8 cellular contexts compared by ENCODE assay signal in genomic region chr12:68932701-68933563, GRCh38. TPM values are rescaled to one million over a fixed set of nuclear protein-coding genes. Genes with fewer than 3 reads are reported as not detected.
DNase-seq lines count a peak whose midpoint lies in the region; ATAC-seq and TF ChIP-seq lines count a peak whose summit lies in the region.

TSS of gene CPM (minus strand) at chr12:68933171. CDS start at chr12:68932837, 334 bp downstream.

- BruUV-seq in PC-3 (replicated peaks; lab: Mats Ljungman, UMichigan) = TSS peak; percentile 62

- CTCF ChIA-PET in PC-3 (lab: Charles Lee) = interaction anchor here (0.5 to 0.6 kb wide), 2 partner anchors 62 to 89 kb away, joined by 3 read pairs; no protein-coding TSS in a partner anchor

- peaks cover 12% of the 10 kb centered on the region; the same call in 1 of the 2 replicates for H3K4me1 ChIP-seq in PC-3 (ENCODE audit: insufficient read depth, low read length)

- H3K36me3 Mint-ChIP-seq in activated T-helper 1 cell treated with anti-CD3 and anti-CD28 coated beads, Interleukin-12 subunit alpha, Interleukin-12 subunit beta, Interleukin-2, Interleukin-4 antibody, amounts not matched to agents 30 ng/mL and 10 ng/mL and 1 ng/mL, durations not matched to agents 14 hours and 24 hours and 36 hours (ENCODE audit: low read depth) = peaks cover 20% of the 10 kb centered on the region
- no peaks in the 10 kb centered on the region for H3K36me3 Mint-ChIP-seq in natural killer cell
- no peaks in the 10 kb centered on the region for H3K36me3 Mint-ChIP-seq in stimulated activated naive B cell treated with anti-CD40 and anti-IgM and Interleukin-4, amounts not matched to agents 10 μg/mL and 1 μg/mL and 100 μg/mL, for 72 hours

- H3K4me3 Mint-ChIP-seq in activated T-helper 1 cell treated with anti-CD3 and anti-CD28 coated beads, Interleukin-12 subunit alpha, Interleukin-12 subunit beta, Interleukin-2, Interleukin-4 antibody, amounts not matched to agents 30 ng/mL and 10 ng/mL and 1 ng/mL, durations not matched to agents 14 hours and 24 hours and 36 hours = peak within 1 kb of the TSS; percentile 96
- H3K4me3 Mint-ChIP-seq in natural killer cell = peak within 1 kb of the TSS; percentile 85
- H3K4me3 Mint-ChIP-seq in stimulated activated naive B cell treated with anti-CD40 and anti-IgM and Interleukin-4, amounts not matched to agents 10 μg/mL and 1 μg/mL and 100 μg/mL, for 72 hours = peak within 1 kb of the TSS; percentile 89

- peak within 1 kb of the TSS; percentile 83 for H3K4me3 ChIP-seq in PC-3 (ENCODE audit: low read length)

- peaks cover 4% of the 10 kb centered on the region for H3K9me3 Mint-ChIP-seq in activated T-helper 1 cell treated with anti-CD3 and anti-CD28 coated beads, Interleukin-12 subunit alpha, Interleukin-12 subunit beta, Interleukin-2, Interleukin-4 antibody, amounts not matched to agents 30 ng/mL and 10 ng/mL and 1 ng/mL, durations not matched to agents 14 hours and 24 hours and 36 hours
- no peaks in the 10 kb centered on the region for H3K9me3 Mint-ChIP-seq in natural killer cell
- no peaks in the 10 kb centered on the region for H3K9me3 Mint-ChIP-seq in stimulated activated naive B cell treated with anti-CD40 and anti-IgM and Interleukin-4, amounts not matched to agents 10 μg/mL and 1 μg/mL and 100 μg/mL, for 72 hours

- intact Hi-C loops in PC-3 (cut with micrococcal nuclease) = loop anchor here (2.0 kb wide), 1 partner anchor 34 kb away; no protein-coding TSS in a partner anchor
- intact Hi-C loops in activated T-helper 1 cell treated with anti-CD3 and anti-CD28 coated beads, Interleukin-12 subunit alpha, Interleukin-12 subunit beta, Interleukin-2, Interleukin-4 antibody, amounts not matched to agents 30 ng/mL and 10 ng/mL and 1 ng/mL, durations not matched to agents 14 hours and 24 hours and 36 hours (cut with micrococcal nuclease) = loop anchor here (1.0 to 10.0 kb wide), 9 partner anchors 10 to 188 kb away; partner anchors contain the start of gene SLC35E3
- intact Hi-C loops in natural killer cell (cut with micrococcal nuclease) = no loop called here

- peaks cover 4% of the 10 kb centered on the region; the same call in 1 of the 2 replicates for H3K27me3 ChIP-seq in PC-3 (ENCODE audit: low read length)

- peaks cover 19% of the 10 kb centered on the region for H3K27me3 Mint-ChIP-seq in activated T-helper 1 cell treated with anti-CD3 and anti-CD28 coated beads, Interleukin-12 subunit alpha, Interleukin-12 subunit beta, Interleukin-2, Interleukin-4 antibody, amounts not matched to agents 30 ng/mL and 10 ng/mL and 1 ng/mL, durations not matched to agents 14 hours and 24 hours and 36 hours (ENCODE audit: insufficient read depth)
- H3K27me3 Mint-ChIP-seq in natural killer cell (ENCODE audit: low read depth in 2 of 2) = peaks cover 25 to 37% of the 10 kb centered on the region in 2 donors
- H3K27me3 Mint-ChIP-seq in stimulated activated naive B cell treated with anti-CD40 and anti-IgM and Interleukin-4, amounts not matched to agents 10 μg/mL and 1 μg/mL and 100 μg/mL, for 72 hours = peaks cover 0 to 3% of the 10 kb centered on the region in 2 donors

- H3K9me3 ChIP-seq in PC-3 (ENCODE audit: low read length) = no peaks in the 10 kb centered on the region

- H4K20me1 ChIP-seq in PC-3 (ENCODE audit: low read length) = no peaks in the 10 kb centered on the region

- H3K4me1 Mint-ChIP-seq in activated T-helper 1 cell treated with anti-CD3 and anti-CD28 coated beads, Interleukin-12 subunit alpha, Interleukin-12 subunit beta, Interleukin-2, Interleukin-4 antibody, amounts not matched to agents 30 ng/mL and 10 ng/mL and 1 ng/mL, durations not matched to agents 14 hours and 24 hours and 36 hours (ENCODE audit: low read depth) = peaks cover 28% of the 10 kb centered on the region
- H3K4me1 Mint-ChIP-seq in natural killer cell = peaks cover 9 to 12% of the 10 kb centered on the region in 2 donors
- H3K4me1 Mint-ChIP-seq in stimulated activated naive B cell treated with anti-CD40 and anti-IgM and Interleukin-4, amounts not matched to agents 10 μg/mL and 1 μg/mL and 100 μg/mL, for 72 hours = peaks cover 7 to 15% of the 10 kb centered on the region in 2 donors

- H3K9me2 ChIP-seq in PC-3 (replicated peaks; ENCODE audit: low read length) = no peaks in the 10 kb centered on the region

- ATAC-seq in GM19023 (IDR thresholded peaks at IDR 0.05; ENCODE audit: unreplicated experiment) = peak; percentile 94
- peak; percentile 95 for ATAC-seq in HG03159 (IDR thresholded peaks at IDR 0.05; ENCODE audit: unreplicated experiment)
- peak; percentile 97 for ATAC-seq in PC-3
- ATAC-seq in natural killer cell = peak; percentile 98 to 99 (median 98)
- peak; percentile 91 to 95 for ATAC-seq in stimulated activated naive B cell treated with anti-CD40 and anti-IgM and Interleukin-4, amounts not matched to agents 10 μg/mL and 1 μg/mL and 100 μg/mL, for 72 hours (replicated peaks)

- no peak within 1 kb of the TSS for H3K27ac ChIP-seq in PC-3 (ENCODE audit: low read length)

- peak within 1 kb of the TSS; percentile 56 for H3K9ac ChIP-seq in PC-3 (ENCODE audit: low read length)

- no peaks in the 10 kb centered on the region for H3K36me3 ChIP-seq in PC-3 (ENCODE audit: low read depth, low read length)

- POLR2A ChIA-PET in PC-3 (lab: Charles Lee; ENCODE audit: unreplicated experiment) = no interaction called here

- no peaks in the 10 kb centered on the region for H3K79me2 ChIP-seq in PC-3 (ENCODE audit: low read length)

- TF ChIP-seq CTCF in PC-3 (conservative IDR thresholded peaks at IDR 0.05; ENCODE audit: low read depth, low read length) (no peak), natural killer cell (IDR thresholded peaks at IDR 0.05) (no peak)

- DNase-seq in AG08396 (ENCODE audit: low spot score) (peak; percentile 86), PC-3 (peak; percentile 72), fibroblast of peridontal ligament (ENCODE audit: extremely low read depth) (peak; percentile 35), natural killer cell (peak; percentile 51)
- DNase-seq in activated T-helper 1 cell treated with anti-CD3 and anti-CD28 coated beads, Interleukin-12 subunit alpha, Interleukin-12 subunit beta, Interleukin-2, Interleukin-4 antibody, amounts not matched to agents 30 ng/mL and 10 ng/mL and 1 ng/mL, durations not matched to agents 14 hours and 24 hours and 36 hours (ENCODE audit: low spot score) = peak; percentile 81
- peak; percentile 63 for DNase-seq in stimulated activated naive B cell treated with anti-CD40 and anti-IgM and Interleukin-4, amounts not matched to agents 10 μg/mL and 1 μg/mL and 100 μg/mL, for 72 hours

- H3F3A ChIP-seq in PC-3 (ENCODE audit: low read length, unreplicated experiment) = no peaks in the 10 kb centered on the region

- peak within 1 kb of the TSS; percentile 93 for H3K4me2 ChIP-seq in PC-3 (ENCODE audit: low read length)

- H3K27ac Mint-ChIP-seq in activated T-helper 1 cell treated with anti-CD3 and anti-CD28 coated beads, Interleukin-12 subunit alpha, Interleukin-12 subunit beta, Interleukin-2, Interleukin-4 antibody, amounts not matched to agents 30 ng/mL and 10 ng/mL and 1 ng/mL, durations not matched to agents 14 hours and 24 hours and 36 hours = peak within 1 kb of the TSS; percentile 88
- no peak within 1 kb of the TSS for H3K27ac Mint-ChIP-seq in natural killer cell
- H3K27ac Mint-ChIP-seq in stimulated activated naive B cell treated with anti-CD40 and anti-IgM and Interleukin-4, amounts not matched to agents 10 μg/mL and 1 μg/mL and 100 μg/mL, for 72 hours = peak within 1 kb of the TSS; percentile 75

- H2AFZ ChIP-seq in PC-3 (ENCODE audit: low read length) = peak within 1 kb of the TSS; percentile 97

RNA-seq across cellular contexts. Expression of gene CPM, which starts in this region (rescaled TPM):
- 3.1 and 5.3 TPM in 2 replicates for total RNA-seq in PC-3 (2014; rRNA removed)
- total RNA-seq in activated T-helper 1 cell treated with anti-CD3 and anti-CD28 coated beads, Interleukin-12 subunit alpha, Interleukin-12 subunit beta, Interleukin-2, Interleukin-4 antibody, amounts not matched to agents 30 ng/mL and 10 ng/mL and 1 ng/mL, durations not matched to agents 14 hours and 24 hours and 36 hours = 55.0 and 61.5 TPM in 2 replicates
- total RNA-seq in natural killer cell = 1 to 10 TPM in 1 of 3 donors, under 1 TPM in 2; 0.25 to 1.6 (median 0.68) TPM

Comparison
In these comparisons a context has a peak if more than half of its experiments do, and no peak if none do; other contexts are left out.
1. DNase-seq: peak in every context shown above with its lines; median percentile 86 in AG08396; 81 in activated T-helper 1 cell treated with anti-CD3 and anti-CD28 coated beads, Interleukin-12 subunit alpha, Interleukin-12 subunit beta, Interleukin-2, Interleukin-4 antibody, amounts not matched to agents 30 ng/mL and 10 ng/mL and 1 ng/mL, durations not matched to agents 14 hours and 24 hours and 36 hours; 72 in PC-3; 63 in stimulated activated naive B cell treated with anti-CD40 and anti-IgM and Interleukin-4, amounts not matched to agents 10 μg/mL and 1 μg/mL and 100 μg/mL, for 72 hours; 51 in natural killer cell; 35 in fibroblast of peridontal ligament.
2. H3K27ac Mint-ChIP-seq: peak in activated T-helper 1 cell treated with anti-CD3 and anti-CD28 coated beads, Interleukin-12 subunit alpha, Interleukin-12 subunit beta, Interleukin-2, Interleukin-4 antibody, amounts not matched to agents 30 ng/mL and 10 ng/mL and 1 ng/mL, durations not matched to agents 14 hours and 24 hours and 36 hours (single experiment) and stimulated activated naive B cell treated with anti-CD40 and anti-IgM and Interleukin-4, amounts not matched to agents 10 μg/mL and 1 μg/mL and 100 μg/mL, for 72 hours (single experiment); none in natural killer cell (0 of 2).
3. Peak in every context shown above with its lines, with median percentiles within 50 percentile points of each other: ATAC-seq and H3K4me3 Mint-ChIP-seq.